In the genomic region with DNA sequence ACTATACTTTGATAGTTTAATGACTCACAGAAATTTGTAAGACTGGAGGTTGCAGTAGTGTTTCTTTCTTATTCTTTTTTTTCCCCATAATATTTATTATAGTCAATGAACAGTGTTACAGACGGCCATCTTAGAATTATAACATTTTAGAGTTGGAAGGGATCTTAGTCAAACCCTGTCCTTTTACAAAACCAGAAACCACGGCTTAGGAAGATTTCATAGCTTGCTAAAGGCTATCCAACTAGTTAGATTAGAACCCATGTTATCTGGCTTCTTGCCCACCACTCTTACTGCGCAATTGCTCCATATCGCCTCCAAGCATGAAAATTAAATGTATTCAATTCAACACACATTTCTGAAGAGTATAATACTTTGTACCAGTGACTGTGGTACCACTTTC, we compare ENCODE assay signal across 8 cellular contexts. TPM values are rescaled to one million over a fixed set of nuclear protein-coding genes. Genes with fewer than 3 reads are reported as not detected.
DNase-seq lines count a peak whose midpoint lies in the region; ATAC-seq lines count a peak whose summit lies in the region.

No MANE protein-coding gene starts in this region.

- peaks cover 8% of the 10 kb centered on the region for H3K36me3 Mint-ChIP-seq in dendritic cell treated with granulocyte-macrophage colony-stimulating factor and Interleukin-4, amounts not matched to agents 40 ng/mL and 50 ng/mL, for 4 days (ENCODE audit: low read depth)

- peaks cover 31% of the 10 kb centered on the region for H3K4me1 Mint-ChIP-seq in dendritic cell treated with granulocyte-macrophage colony-stimulating factor and Interleukin-4, amounts not matched to agents 40 ng/mL and 50 ng/mL, for 4 days (ENCODE audit: low read depth)

- DNase-seq in H4 (ENCODE audit: low spot score): peak; percentile 10
- DNase-seq in NCI-H446 treated with DMSO at 0.1 percent for 48 hours (lab: John Stamatoyannopoulos, UW): peak; percentile 6
- DNase-seq in myocyte (ENCODE audit: low read depth): peak; percentile 33
- no peak for DNase-seq in NCI-H1930 (lab: John Stamatoyannopoulos, UW)
- no peak for DNase-seq in KG1 (lab: John Stamatoyannopoulos, UW)

- H3K9me3 Mint-ChIP-seq in dendritic cell treated with granulocyte-macrophage colony-stimulating factor and Interleukin-4, amounts not matched to agents 40 ng/mL and 50 ng/mL, for 4 days: no peaks in the 10 kb centered on the region

- intact Hi-C loops in dendritic cell treated with granulocyte-macrophage colony-stimulating factor and Interleukin-4, amounts not matched to agents 40 ng/mL and 50 ng/mL, for 4 days (cut with micrococcal nuclease): no loop called here

- peak overlapping the region; percentile 84 for H3K27ac Mint-ChIP-seq in dendritic cell treated with granulocyte-macrophage colony-stimulating factor and Interleukin-4, amounts not matched to agents 40 ng/mL and 50 ng/mL, for 4 days

- ATAC-seq in HG02840 (IDR thresholded peaks at IDR 0.05; ENCODE audit: low FRiP score, unreplicated experiment) (no peak), HG03457 (IDR thresholded peaks at IDR 0.05; ENCODE audit: unreplicated experiment) (no peak)

- no peaks in the 10 kb centered on the region for H3K27me3 Mint-ChIP-seq in dendritic cell treated with granulocyte-macrophage colony-stimulating factor and Interleukin-4, amounts not matched to agents 40 ng/mL and 50 ng/mL, for 4 days

- H3K4me3 Mint-ChIP-seq in dendritic cell treated with granulocyte-macrophage colony-stimulating factor and Interleukin-4, amounts not matched to agents 40 ng/mL and 50 ng/mL, for 4 days: peak overlapping the region; percentile 71

RNA-seq across cellular contexts. Expression of a gene that starts 1.1 kb away (rescaled TPM):
- total RNA-seq in H4 (2014; rRNA removed; shearing (Covaris generic)): 18.6 and 19.0 TPM in 2 replicates
- 48.0 and 54.3 TPM in 2 replicates for total RNA-seq in myocyte
- 29.4 TPM for polyA plus RNA-seq in myocyte (2012)

Comparison
In these comparisons a context has a peak if more than half of its experiments do, and no peak if none do; other contexts are left out.
1. DNase-seq: peak in H4 (single experiment), NCI-H446 treated with DMSO at 0.1 percent for 48 hours (single experiment) and myocyte (single experiment); none in NCI-H1930 (0 of 2) and KG1 (single experiment).